In the genomic region with DNA sequence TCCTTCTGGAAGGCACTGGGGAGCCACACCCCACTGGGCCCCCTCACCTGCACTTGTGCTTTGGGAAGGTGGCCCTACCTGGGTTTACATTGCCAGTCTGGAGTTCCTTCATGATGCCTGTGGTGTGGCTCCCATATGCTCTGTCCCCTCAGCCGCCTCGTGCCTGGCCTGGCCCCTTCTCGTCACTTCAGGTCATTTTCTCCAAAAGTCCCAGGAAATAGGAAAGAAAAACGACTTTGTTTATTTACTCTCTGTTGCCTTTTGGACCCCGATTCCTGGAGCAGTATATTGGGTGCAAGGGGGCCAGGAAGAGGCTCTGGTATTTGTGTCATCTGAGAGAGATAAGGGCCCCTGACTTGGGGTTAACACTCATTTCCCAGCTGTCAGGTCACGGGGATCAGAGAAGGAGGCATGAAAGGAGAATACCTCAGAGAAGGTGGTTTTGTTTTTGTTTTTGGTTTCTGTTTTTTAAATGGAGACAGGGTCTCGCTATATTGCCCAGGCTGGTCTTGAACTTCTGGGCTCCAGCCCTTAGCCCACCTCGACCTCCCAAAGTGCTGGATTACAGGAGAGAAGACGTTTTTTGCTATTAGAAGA, we compare ENCODE assay signal across 9 cellular contexts. TPM values are rescaled to one million over a fixed set of nuclear protein-coding genes. Genes with fewer than 3 reads are reported as not detected.
DNase-seq lines count a peak whose midpoint lies in the region; ATAC-seq and TF ChIP-seq lines count a peak whose summit lies in the region.
"Had no signal": no experiment of that assay in that cellular context is flagged by ENCODE, and none has a peak within 500 bp of the region (broad histone marks: within the 10 kb centered on the region; RNA-seq: fewer than 3 reads in every experiment).

No MANE protein-coding gene starts in this region.

- peaks cover 47% of the 10 kb centered on the region for H3K4me1 Mint-ChIP-seq in activated naive CD4-positive, alpha-beta T cell treated with anti-CD3 and anti-CD28 coated beads for 36 hours (ENCODE audit: low read depth)
- peaks cover 65% of the 10 kb centered on the region for H3K4me1 Mint-ChIP-seq in activated naive CD8-positive, alpha-beta T cell treated with anti-CD3 and anti-CD28 coated beads, Interleukin-2, amount 50 U/mL, for 24 hours
- H3K4me1 Mint-ChIP-seq in type B pancreatic cell (ENCODE audit: unreplicated experiment) = peaks cover 50% of the 10 kb centered on the region

- intact Hi-C loops in activated naive CD4-positive, alpha-beta T cell treated with anti-CD3 and anti-CD28 coated beads for 36 hours (cut with micrococcal nuclease) = loop anchor here (5.0 kb wide), 2 partner anchors 228 to 422 kb away; a partner anchor contains a TSS

- H3K36me3 ChIP-seq in muscle layer of colon (ENCODE audit: insufficient read depth, low read length) = peaks cover 15% of the 10 kb centered on the region

- H3K27ac ChIP-seq in muscle layer of colon (ENCODE audit: low read depth, low read length) = peak overlapping the region; percentile 61

- peak overlapping the region; percentile 92 for H3K4me3 Mint-ChIP-seq in activated naive CD4-positive, alpha-beta T cell treated with anti-CD3 and anti-CD28 coated beads for 36 hours
- H3K4me3 Mint-ChIP-seq in activated naive CD8-positive, alpha-beta T cell treated with anti-CD3 and anti-CD28 coated beads, Interleukin-2, amount 50 U/mL, for 24 hours = peak overlapping the region; percentile 88
- peak overlapping the region; percentile 76 for H3K4me3 Mint-ChIP-seq in type B pancreatic cell

- no peak overlapping the region for H3K9ac ChIP-seq in muscle layer of colon (ENCODE audit: low read length)

- peaks cover 50% of the 10 kb centered on the region for H3K36me3 Mint-ChIP-seq in activated naive CD4-positive, alpha-beta T cell treated with anti-CD3 and anti-CD28 coated beads for 36 hours (ENCODE audit: low read depth)
- H3K36me3 Mint-ChIP-seq in activated naive CD8-positive, alpha-beta T cell treated with anti-CD3 and anti-CD28 coated beads, Interleukin-2, amount 50 U/mL, for 24 hours (ENCODE audit: low read depth) = peaks cover 33% of the 10 kb centered on the region
- H3K36me3 Mint-ChIP-seq in type B pancreatic cell = peaks cover 4% of the 10 kb centered on the region

- H3K9me3 Mint-ChIP-seq in activated naive CD4-positive, alpha-beta T cell treated with anti-CD3 and anti-CD28 coated beads for 36 hours = no peaks in the 10 kb centered on the region
- no peaks in the 10 kb centered on the region for H3K9me3 Mint-ChIP-seq in activated naive CD8-positive, alpha-beta T cell treated with anti-CD3 and anti-CD28 coated beads, Interleukin-2, amount 50 U/mL, for 24 hours
- no peaks in the 10 kb centered on the region for H3K9me3 Mint-ChIP-seq in type B pancreatic cell

- H3K4me3 ChIP-seq in muscle layer of colon (ENCODE audit: low read depth in 1 of 2, low read length in 2 of 2) = no peak overlapping the region

- H3K27ac Mint-ChIP-seq in activated naive CD4-positive, alpha-beta T cell treated with anti-CD3 and anti-CD28 coated beads for 36 hours = peak overlapping the region; percentile 98
- H3K27ac Mint-ChIP-seq in activated naive CD8-positive, alpha-beta T cell treated with anti-CD3 and anti-CD28 coated beads, Interleukin-2, amount 50 U/mL, for 24 hours = peak overlapping the region; percentile 94
- H3K27ac Mint-ChIP-seq in type B pancreatic cell = no peak overlapping the region

- peaks cover 59% of the 10 kb centered on the region for H3K4me1 ChIP-seq in muscle layer of colon (ENCODE audit: insufficient read depth, low read length)

- H3K27me3 ChIP-seq in muscle layer of colon (ENCODE audit: control insufficient read depth in 1 of 2, insufficient read depth in 2 of 2, low read length in 2 of 2) = no peaks in the 10 kb centered on the region

- H3K9me3 ChIP-seq in muscle layer of colon (ENCODE audit: low read length) = no peaks in the 10 kb centered on the region

- CTCF ChIA-PET in activated naive CD4-positive, alpha-beta T cell treated with anti-CD3 and anti-CD28 coated beads for 36 hours (lab: Charles Lee) = no interaction called here

- DNase-seq in activated naive CD4-positive, alpha-beta T cell treated with anti-CD3 and anti-CD28 coated beads for 36 hours = peak; percentile 78
- no peak for DNase-seq in activated naive CD4-positive, alpha-beta T cell (lab: John Stamatoyannopoulos, UW)
- peak; percentile 34 for DNase-seq in activated naive CD8-positive, alpha-beta T cell treated with anti-CD3 and anti-CD28 coated beads, Interleukin-2, amount 50 U/mL, for 24 hours
- DNase-seq in type B pancreatic cell (ENCODE audit: extremely low spot score, unreplicated experiment) (no peak), NCI-H146 treated with DMSO at 0.1 percent for 48 hours (lab: John Stamatoyannopoulos, UW; ENCODE audit: unreplicated experiment) (no peak)
- DNase-seq: NCI-H524 treated with DMSO at 0.1 percent for 48 hours had no signal

- TF ChIP-seq CTCF in type B pancreatic cell (conservative IDR thresholded peaks at IDR 0.05) = no peak

- ATAC-seq in activated naive CD8-positive, alpha-beta T cell treated with anti-CD3 and anti-CD28 coated beads, Interleukin-2, amount 50 U/mL, for 24 hours = no peak
- ATAC-seq in GM19328 (IDR thresholded peaks at IDR 0.05; ENCODE audit: unreplicated experiment) = no peak
- ATAC-seq in GM19324 (IDR thresholded peaks at IDR 0.05; ENCODE audit: low FRiP score, unreplicated experiment) = no peak

- no peaks in the 10 kb centered on the region for H3K27me3 Mint-ChIP-seq in activated naive CD4-positive, alpha-beta T cell treated with anti-CD3 and anti-CD28 coated beads for 36 hours (ENCODE audit: low read depth)
- no peaks in the 10 kb centered on the region for H3K27me3 Mint-ChIP-seq in activated naive CD8-positive, alpha-beta T cell treated with anti-CD3 and anti-CD28 coated beads, Interleukin-2, amount 50 U/mL, for 24 hours
- no peaks in the 10 kb centered on the region for H3K27me3 Mint-ChIP-seq in type B pancreatic cell

RNA-seq across cellular contexts. Expression of a gene that starts 4.7 kb away (rescaled TPM):
- 100 to 1,000 TPM; 281 to 290 TPM for total RNA-seq in activated naive CD4-positive, alpha-beta T cell treated with anti-CD3 and anti-CD28 coated beads for 36 hours
- 16.9 and 21.1 TPM in 2 replicates for total RNA-seq in type B pancreatic cell (ENCODE audit: low replicate concordance)

RNA-seq across cellular contexts. Expression of a gene that starts 23.3 kb away (rescaled TPM):
- 10 to 100 TPM; 69.0 to 73.1 TPM for total RNA-seq in activated naive CD4-positive, alpha-beta T cell treated with anti-CD3 and anti-CD28 coated beads for 36 hours
- total RNA-seq in type B pancreatic cell (ENCODE audit: low replicate concordance) = 44.7 and 54.8 TPM in 2 replicates

Comparison
In these comparisons a context has a peak if more than half of its experiments do, and no peak if none do; other contexts are left out.
1. DNase-seq: peak in activated naive CD4-positive, alpha-beta T cell treated with anti-CD3 and anti-CD28 coated beads for 36 hours (single experiment) and activated naive CD8-positive, alpha-beta T cell treated with anti-CD3 and anti-CD28 coated beads, Interleukin-2, amount 50 U/mL, for 24 hours (single experiment); none in activated naive CD4-positive, alpha-beta T cell (0 of 4), type B pancreatic cell (single experiment) and NCI-H146 treated with DMSO at 0.1 percent for 48 hours (single experiment).
2. RNA of a gene that starts 4.7 kb away (total RNA-seq): 281 to 290 TPM in activated naive CD4-positive, alpha-beta T cell treated with anti-CD3 and anti-CD28 coated beads for 36 hours; 16.9 to 21.1 TPM in type B pancreatic cell; every median in the first group is over 10 times any median in the second.
3. Peak in every context shown above with its lines, with median percentiles within 50 percentile points of each other: H3K4me3 Mint-ChIP-seq.